13 cellular contexts compared by ENCODE assay signal in genomic region chr1:16967095-16967567, GRCh38. TPM values are rescaled to one million over a fixed set of nuclear protein-coding genes. Genes with fewer than 3 reads are reported as not detected.
A peak's percentile ranks its signal among the peaks of the same experiment; 100 is the strongest.
DNase-seq lines count a peak whose midpoint lies in the region; ATAC-seq and TF ChIP-seq lines count a peak whose summit lies in the region.
"Had no signal": no experiment of that assay in that cellular context is flagged by ENCODE, and none has a peak within 500 bp of the region (broad histone marks: within the 10 kb centered on the region; RNA-seq: fewer than 3 reads in every experiment).

No MANE protein-coding gene starts in this region.

- no peak overlapping the region for H3K4me3 Mint-ChIP-seq in stimulated activated memory B cell treated with anti-CD40 and anti-IgM and Interleukin-4, amounts not matched to agents 10 μg/mL and 1 μg/mL and 100 μg/mL, for 72 hours
- H3K4me3 Mint-ChIP-seq: activated T-cell treated with anti-CD3 and anti-CD28 coated beads, Interleukin-2, amount 50 U/mL, for 4 hours had no signal

- H2BK12ac ChIP-seq in mesenchymal stem cell (ENCODE audit: low read length in 2 of 2), result no peak overlapping the region

- H3K9me3 ChIP-seq in mesenchymal stem cell (ENCODE audit: control insufficient read depth, low read length) (no peaks in the 10 kb centered on the region), vagina (no peaks in the 10 kb centered on the region)

- H3K14ac ChIP-seq in mesenchymal stem cell (ENCODE audit: low read length in 2 of 2), result peak overlapping the region in 1 of 2 experiments; percentile 13

- H2BK120ac ChIP-seq in mesenchymal stem cell (ENCODE audit: low read depth, low read length), result no peak overlapping the region

- 66% methylated on average over 7 of the region's 7 CpGs for WGBS in mesenchymal stem cell

- peaks cover 47% of the 10 kb centered on the region for H3K4me1 ChIP-seq in mesenchymal stem cell (ENCODE audit: control insufficient read depth, insufficient read depth, low read depth, low read length)
- H3K4me1 ChIP-seq in vagina, result peaks cover 26% of the 10 kb centered on the region

- H3K18ac ChIP-seq in mesenchymal stem cell (ENCODE audit: low read depth in 1 of 2, low read length in 2 of 2), result no peak overlapping the region

- no peak overlapping the region for H3K23ac ChIP-seq in mesenchymal stem cell (ENCODE audit: low read length in 2 of 2)

- H2BK15ac ChIP-seq in mesenchymal stem cell (ENCODE audit: low read depth, poor library complexity, severe bottlenecking), result no peak overlapping the region

- no peaks in the 10 kb centered on the region for H3K9me3 Mint-ChIP-seq in stimulated activated memory B cell treated with anti-CD40 and anti-IgM and Interleukin-4, amounts not matched to agents 10 μg/mL and 1 μg/mL and 100 μg/mL, for 72 hours
- H3K9me3 Mint-ChIP-seq: activated T-cell treated with anti-CD3 and anti-CD28 coated beads, Interleukin-2, amount 50 U/mL, for 4 hours had no signal

- TF ChIP-seq POLR2A in vagina (IDR thresholded peaks at IDR 0.05), result no peak

- DNase-seq in Right ventricle myocardium inferior (ENCODE audit: missing footprints), result no peak
- no peak for DNase-seq in cardiac septum (ENCODE audit: low spot score)
- DNase-seq in choroid plexus epithelial cell (ENCODE audit: low read depth), result peak; percentile 77
- peak; percentile 45 for DNase-seq in mesenchymal stem cell
- no peak for DNase-seq in vagina (ENCODE audit: extremely low spot score in 2 of 2)
- DNase-seq: activated T-cell treated with anti-CD3 and anti-CD28 coated beads, Interleukin-2, amount 50 U/mL, for 4 hours; cerebellar nuclear complex; NCI-H1930; WERI-Rb-1 had no signal

- no peak overlapping the region for H4K8ac ChIP-seq in mesenchymal stem cell (ENCODE audit: low read length)

- no peaks in the 10 kb centered on the region for H3K27me3 ChIP-seq in mesenchymal stem cell (ENCODE audit: control insufficient read depth in 1 of 2, insufficient read depth in 1 of 2, low read length in 2 of 2)
- no peaks in the 10 kb centered on the region for H3K27me3 ChIP-seq in vagina

- H3K36me3 ChIP-seq in mesenchymal stem cell (ENCODE audit: control insufficient read depth in 1 of 2, insufficient read depth in 2 of 2, low read depth in 1 of 2, low read length in 2 of 2) (peaks cover 42 to 63% of the 10 kb centered on the region in 2 experiments), vagina (peaks cover 0 to 10% of the 10 kb centered on the region in 2 donors)

- intact Hi-C loops in Right ventricle myocardium inferior (cut with DNase I) (no loop called here), cardiac septum (cut with DNase I) (loop anchor here (5.0 kb wide), 1 partner anchor 45 kb away; the partner anchor contains the start of gene ATP13A2), vagina (cut with DNase I) (no loop called here)

- TF ChIP-seq CTCF in choroid plexus epithelial cell (conservative IDR thresholded peaks at IDR 0.05; ENCODE audit: low read depth, low read length), result no peak
- no peak for TF ChIP-seq CTCF in vagina (IDR thresholded peaks at IDR 0.05)

- H3K27me3 Mint-ChIP-seq in stimulated activated memory B cell treated with anti-CD40 and anti-IgM and Interleukin-4, amounts not matched to agents 10 μg/mL and 1 μg/mL and 100 μg/mL, for 72 hours, result no peaks in the 10 kb centered on the region

- no peak overlapping the region for H2AFZ ChIP-seq in mesenchymal stem cell (ENCODE audit: low read depth, low read length)

- peaks cover 7% of the 10 kb centered on the region for H3K4me1 Mint-ChIP-seq in stimulated activated memory B cell treated with anti-CD40 and anti-IgM and Interleukin-4, amounts not matched to agents 10 μg/mL and 1 μg/mL and 100 μg/mL, for 72 hours

- H4K91ac ChIP-seq in mesenchymal stem cell (ENCODE audit: low read length), result no peak overlapping the region

- H3K27ac Mint-ChIP-seq in stimulated activated memory B cell treated with anti-CD40 and anti-IgM and Interleukin-4, amounts not matched to agents 10 μg/mL and 1 μg/mL and 100 μg/mL, for 72 hours, result no peak overlapping the region

- H2BK5ac ChIP-seq in mesenchymal stem cell (ENCODE audit: low read depth, low read length, poor library complexity, severe bottlenecking), result peak overlapping the region; percentile 59

- H3K4me3 ChIP-seq in choroid plexus epithelial cell (ENCODE audit: low read depth, low read length), result no peak overlapping the region
- peak overlapping the region in 1 of 2 experiments; percentile 8 for H3K4me3 ChIP-seq in mesenchymal stem cell (ENCODE audit: insufficient read depth in 1 of 2, low read depth in 1 of 2, low read length in 2 of 2)
- no peak overlapping the region for H3K4me3 ChIP-seq in vagina

- H3K36me3 Mint-ChIP-seq in stimulated activated memory B cell treated with anti-CD40 and anti-IgM and Interleukin-4, amounts not matched to agents 10 μg/mL and 1 μg/mL and 100 μg/mL, for 72 hours, result peaks cover 32% of the 10 kb centered on the region

- H3K9ac ChIP-seq in mesenchymal stem cell (ENCODE audit: low read length), result no peak overlapping the region

- no peak overlapping the region for H3K4me2 ChIP-seq in mesenchymal stem cell (ENCODE audit: low read length, poor library complexity, severe bottlenecking)

- no peak overlapping the region for H3K4ac ChIP-seq in mesenchymal stem cell (ENCODE audit: low read depth in 1 of 2, low read length in 2 of 2)

- H3K27ac ChIP-seq in mesenchymal stem cell (ENCODE audit: low read length, poor library complexity, severe bottlenecking) (peak overlapping the region; percentile 33), vagina (no peak overlapping the region)
- H3K27ac ChIP-seq: WERI-Rb-1 had no signal

- ATAC-seq in Right ventricle myocardium inferior (peak; percentile 38), GM21360 (IDR thresholded peaks at IDR 0.05; ENCODE audit: unreplicated experiment) (no peak), HG02642 (IDR thresholded peaks at IDR 0.05; ENCODE audit: poor library complexity, unreplicated experiment) (no peak)
- ATAC-seq in stimulated activated memory B cell treated with anti-CD40 and anti-IgM and Interleukin-4, amounts not matched to agents 10 μg/mL and 1 μg/mL and 100 μg/mL, for 72 hours, result no peak
- ATAC-seq: activated T-cell treated with anti-CD3 and anti-CD28 coated beads, Interleukin-2, amount 50 U/mL, for 4 hours; Panc1 had no signal

- H3K79me1 ChIP-seq in mesenchymal stem cell (replicated peaks; ENCODE audit: low read length, poor library complexity, severe bottlenecking), result no peaks in the 10 kb centered on the region

- peak overlapping the region; percentile 46 for H2AK5ac ChIP-seq in mesenchymal stem cell (ENCODE audit: low read length, severe bottlenecking)

RNA-seq across cellular contexts. Expression of gene MFAP2, which starts 13.3 kb away (rescaled TPM):
- total RNA-seq in Right ventricle myocardium inferior (4.8 TPM), cardiac septum (4.8 TPM), vagina (51.1 TPM)
- polyA plus RNA-seq in mesenchymal stem cell (2013, experiment 1 of 2), result 167 TPM
- 167 TPM for polyA plus RNA-seq in mesenchymal stem cell (2013, experiment 2 of 2)

RNA-seq across cellular contexts. Expression of gene ATP13A2, which starts 44.6 kb away (rescaled TPM):
- total RNA-seq in Right ventricle myocardium inferior (16.4 TPM), cardiac septum (13.3 TPM), vagina (31.7 TPM)
- 27.8 TPM for polyA plus RNA-seq in mesenchymal stem cell (2013, experiment 1 of 2)
- polyA plus RNA-seq in mesenchymal stem cell (2013, experiment 2 of 2), result 27.3 TPM

RNA-seq across cellular contexts. Expression of gene CROCC, which starts 45.4 kb away (rescaled TPM):
- 6.5 TPM for total RNA-seq in Right ventricle myocardium inferior
- total RNA-seq in cardiac septum, result 7.4 TPM
- 7.4 TPM for polyA plus RNA-seq in mesenchymal stem cell (2013, experiment 1 of 2)
- 6.9 TPM for polyA plus RNA-seq in mesenchymal stem cell (2013, experiment 2 of 2)
- 31.9 TPM for total RNA-seq in vagina

Comparison
In these comparisons a context has a peak if more than half of its experiments do, and no peak if none do; other contexts are left out.
1. DNase-seq: peak in choroid plexus epithelial cell (single experiment) and mesenchymal stem cell (single experiment); none in Right ventricle myocardium inferior (single experiment), cardiac septum (single experiment) and vagina (0 of 2).